8 cellular contexts compared by ENCODE assay signal in genomic region chr17:42677012-42677857, GRCh38. TPM values are rescaled to one million over a fixed set of nuclear protein-coding genes. Genes with fewer than 3 reads are reported as not detected.
DNase-seq lines count a peak whose midpoint lies in the region; ATAC-seq and TF ChIP-seq lines count a peak whose summit lies in the region.

No MANE protein-coding gene starts in this region.

- peak overlapping the region; percentile 73 for H3K9ac ChIP-seq in SU-DHL-6 (ENCODE audit: low read length)

- no peaks in the 10 kb centered on the region for H3K79me2 ChIP-seq in SU-DHL-6 (ENCODE audit: insufficient read depth, low read length)

- H3K4me3 ChIP-seq in GM08714 (ENCODE audit: low read length) = peak overlapping the region; percentile 93; the same call in 1 of the 2 replicates
- H3K4me3 ChIP-seq in SU-DHL-6 (ENCODE audit: insufficient read depth, low read length, poor library complexity, severe bottlenecking) = peak overlapping the region; percentile 72

- ATAC-seq in HG02678 (IDR thresholded peaks at IDR 0.05; ENCODE audit: unreplicated experiment) (peak; percentile 68), omental fat pad (ENCODE audit: low FRiP score) (peak; percentile 79)

- H3F3A ChIP-seq in SU-DHL-6 (ENCODE audit: insufficient read depth) = peaks cover 11% of the 10 kb centered on the region; the same call in 1 of the 2 replicates

- no peaks in the 10 kb centered on the region for H4K20me1 ChIP-seq in SU-DHL-6 (ENCODE audit: low read depth, low read length)

- H2AFZ ChIP-seq in SU-DHL-6 (ENCODE audit: low read depth, low read length, severe bottlenecking) = peak overlapping the region; percentile 94

- no peak for TF ChIP-seq CTCF in SU-DHL-6 (IDR thresholded peaks at IDR 0.05; ENCODE audit: insufficient read depth, low read length, poor library complexity, severe bottlenecking)
- TF ChIP-seq CTCF in omental fat pad (IDR thresholded peaks at IDR 0.05) = no peak

- DNase-seq in NCI-H128 (lab: John Stamatoyannopoulos, UW; ENCODE audit: unreplicated experiment) (peak; percentile 93), head of caudate nucleus (peak; percentile 98 to 100 (median 99)), omental fat pad (ENCODE audit: low spot score) (peak; percentile 99)
- DNase-seq in activated naive CD8-positive, alpha-beta T cell treated with anti-CD3 and anti-CD28 coated beads, Interleukin-2, amount 50 U/mL, for 16 hours (ENCODE audit: low read depth, low spot score) = peak; percentile 98

- intact Hi-C loops in head of caudate nucleus (cut with DNase I) = loop anchor here (5.0 kb wide), 2 partner anchors 70 to 100 kb away; partner anchors contain the start of genes PSMC3IP, RETREG3 and TUBG1

- no peaks in the 10 kb centered on the region for H3K36me3 ChIP-seq in SU-DHL-6 (ENCODE audit: low read length)

- no peaks in the 10 kb centered on the region for H3K9me3 ChIP-seq in SU-DHL-6 (ENCODE audit: insufficient read depth, low read length)

- H3K9me2 ChIP-seq in SU-DHL-6 (replicated peaks; ENCODE audit: insufficient read depth, low read length) = no peaks in the 10 kb centered on the region

- H3K27ac ChIP-seq in SU-DHL-6 (ENCODE audit: low read depth, low read length) (peak overlapping the region; percentile 70), temporal lobe (ENCODE audit: low read depth, low read length) (peak overlapping the region; percentile 86)

- H3K4me2 ChIP-seq in SU-DHL-6 (ENCODE audit: low read depth, low read length, poor library complexity, severe bottlenecking) = peak overlapping the region; percentile 82

- no peaks in the 10 kb centered on the region for H3K27me3 ChIP-seq in SU-DHL-6 (ENCODE audit: low read length)

RNA-seq across cellular contexts. Expression of gene PLEKHH3, which starts 0.4 kb away (rescaled TPM):
- 10 to 100 TPM in 3 of 4 donors, 1 to 10 TPM in 1; 3.8 to 29.6 (median 12.1) TPM for total RNA-seq in omental fat pad
- total RNA-seq in temporal lobe = 2.5 TPM

RNA-seq across cellular contexts. Expression of gene CCR10, which starts 4.4 kb away (rescaled TPM):
- total RNA-seq in omental fat pad = 1 to 10 TPM in 3 of 4 donors, not detected in 1; 1.3 to 3.0 (median 1.9) TPM
- total RNA-seq in temporal lobe = 0.25 TPM

RNA-seq across cellular contexts. Expression of gene CNTNAP1, which starts 5.1 kb away (rescaled TPM):
- total RNA-seq in omental fat pad = 1 to 10 TPM; 1.8 to 9.0 (median 4.2) TPM
- total RNA-seq in temporal lobe = 6.6 TPM

RNA-seq across cellular contexts. Expression of gene TUBG2, which starts 18.2 kb away (rescaled TPM):
- total RNA-seq in omental fat pad (10 to 100 TPM; 16.5 to 27.9 (median 20.0) TPM), temporal lobe (7.9 TPM)

Comparison
In these comparisons a context has a peak if more than half of its experiments do, and no peak if none do; other contexts are left out.
1. Peak in every context shown above with its lines: DNase-seq, ATAC-seq, H3K4me3 ChIP-seq and H3K27ac ChIP-seq.